Comparison of ENCODE assay signal across 9 cellular contexts in genomic region chr17:78828470-78829185, GRCh38. TPM values are rescaled to one million over a fixed set of nuclear protein-coding genes. Genes with fewer than 3 reads are reported as not detected.
DNase-seq lines count a peak whose midpoint lies in the region; ATAC-seq, FAIRE-seq and TF ChIP-seq lines count a peak whose summit lies in the region.
"Had no signal": no experiment of that assay in that cellular context is flagged by ENCODE, and none has a peak within 500 bp of the region (broad histone marks: within the 10 kb centered on the region; RNA-seq: fewer than 3 reads in every experiment).

No MANE protein-coding gene starts in this region.

- no peak overlapping the region for H3K9ac ChIP-seq in PC-3 (ENCODE audit: low read length)
- H3K9ac ChIP-seq in endothelial cell of umbilical vein (replicated peaks; ENCODE audit: extremely low read depth, insufficient read depth, low read length): no peak overlapping the region

- TF ChIP-seq CTCF in PC-3 (conservative IDR thresholded peaks at IDR 0.05; ENCODE audit: low read depth, low read length) (peak; percentile 73), endothelial cell of umbilical vein (IDR thresholded peaks at IDR 0.05; ENCODE audit: extremely low read depth in 1 of 2, insufficient read depth in 1 of 2, low read depth in 1 of 2, low read length in 2 of 2) (peak; percentile 39), upper lobe of right lung (IDR thresholded peaks at IDR 0.05) (no peak)

- no peak for DNase-seq in stimulated activated naive CD8-positive, alpha-beta T cell treated with anti-CD3 and anti-CD28 coated beads, Interleukin-15, Interleukin-2, amounts not matched to agents 100 U/mL and 50 U/mL, for 24 hours
- no peak for DNase-seq in stimulated activated naive CD8-positive, alpha-beta T cell treated with anti-CD3 and anti-CD28 coated beads, Interleukin-15, amount 100 ng/mL, for 72 hours
- DNase-seq in PC-3 (peak; percentile 53), endothelial cell of umbilical vein (ENCODE audit: low read depth, low spot score) (peak; percentile 35), upper lobe of right lung (no peak)
- no peak for DNase-seq in stimulated activated naive CD4-positive, alpha-beta T cell treated with Interleukin-2 at 50 U/mL for 16 hours (lab: John Stamatoyannopoulos, UW)

- POLR2A ChIA-PET in PC-3 (lab: Charles Lee; ENCODE audit: unreplicated experiment) (no interaction called here), endothelial cell of umbilical vein (lab: Charles Lee) (no interaction called here)

- H3K36me3 ChIP-seq in PC-3 (ENCODE audit: low read depth, low read length) (peaks cover 86% of the 10 kb centered on the region), endothelial cell of umbilical vein (ENCODE audit: control insufficient read depth in 2 of 2, extremely low read depth in 1 of 2, insufficient read depth in 2 of 2, low read length in 2 of 2) (peaks cover 21 to 36% of the 10 kb centered on the region in 2 experiments), upper lobe of right lung (peaks cover 100% of the 10 kb centered on the region)

- ATAC-seq in stimulated activated naive CD8-positive, alpha-beta T cell treated with anti-CD3 and anti-CD28 coated beads, Interleukin-15, Interleukin-2, amounts not matched to agents 100 U/mL and 50 U/mL, for 24 hours: peak; percentile 51
- no peak for ATAC-seq in stimulated activated naive CD8-positive, alpha-beta T cell treated with anti-CD3 and anti-CD28 coated beads, Interleukin-15, amount 100 ng/mL, for 72 hours
- ATAC-seq in PC-3 (peak; percentile 91), HG03196 (IDR thresholded peaks at IDR 0.05; ENCODE audit: unreplicated experiment) (no peak), upper lobe of right lung (no peak), HG02763 (IDR thresholded peaks at IDR 0.05; ENCODE audit: unreplicated experiment) (no peak)

- intact Hi-C loops in PC-3 (cut with micrococcal nuclease) (no loop called here), endothelial cell of umbilical vein (cut with micrococcal nuclease) (no loop called here), upper lobe of right lung (cut with DNase I) (no loop called here)

- no peak overlapping the region for H3K27ac Mint-ChIP-seq in stimulated activated naive CD8-positive, alpha-beta T cell treated with anti-CD3 and anti-CD28 coated beads, Interleukin-15, amount 100 ng/mL, for 72 hours

- H4K20me1 ChIP-seq in PC-3 (ENCODE audit: low read length) (peaks cover 24% of the 10 kb centered on the region), endothelial cell of umbilical vein (replicated peaks; ENCODE audit: control insufficient read depth, extremely low read depth, insufficient read depth, low read length) (no peaks in the 10 kb centered on the region)

- H2AFZ ChIP-seq in PC-3 (ENCODE audit: low read length) (no peak overlapping the region), endothelial cell of umbilical vein (ENCODE audit: low read depth, low read length) (no peak overlapping the region)

- CTCF ChIA-PET in PC-3 (lab: Charles Lee) (no interaction called here), endothelial cell of umbilical vein (lab: Charles Lee) (interaction anchor here (1.1 to 1.6 kb wide), 3 partner anchors 10 to 332 kb away, joined by 4 to 5 read pairs (median 5); no protein-coding TSS in a partner anchor)

- H3K79me2 ChIP-seq in PC-3 (ENCODE audit: low read length) (peaks cover 45% of the 10 kb centered on the region), endothelial cell of umbilical vein (ENCODE audit: control insufficient read depth, insufficient read depth, low read length) (peaks cover 11% of the 10 kb centered on the region)

- TF ChIP-seq POLR2A in endothelial cell of umbilical vein (IDR thresholded peaks at IDR 0.05; ENCODE audit: low read depth, low read length): no peak

- BruUV-seq in PC-3 (replicated peaks; lab: Mats Ljungman, UMichigan) (no TSS peak), endothelial cell of umbilical vein (replicated peaks; lab: Mats Ljungman, UMichigan) (no TSS peak)

- no peaks in the 10 kb centered on the region for H3K9me2 ChIP-seq in PC-3 (replicated peaks; ENCODE audit: low read length)

- H3K9me3 Mint-ChIP-seq in stimulated activated naive CD8-positive, alpha-beta T cell treated with anti-CD3 and anti-CD28 coated beads, Interleukin-15, amount 100 ng/mL, for 72 hours: no peaks in the 10 kb centered on the region

- no peaks in the 10 kb centered on the region for H3F3A ChIP-seq in PC-3 (ENCODE audit: low read length, unreplicated experiment)

- H3K4me2 ChIP-seq in PC-3 (ENCODE audit: low read length) (no peak overlapping the region), endothelial cell of umbilical vein (ENCODE audit: insufficient read depth, low read length) (no peak overlapping the region)

- dilution Hi-C loops in endothelial cell of umbilical vein (cut with MboI; ENCODE audit: extremely low pct_ligation_motif_present, low sequenced_read_pairs): no loop called here

- H3K4me3 ChIP-seq in PC-3 (ENCODE audit: low read length) (no peak overlapping the region), endothelial cell of umbilical vein (replicated peaks in 1 of 3; ENCODE audit: insufficient read depth in 1 of 3, low read depth in 1 of 3, low read length in 3 of 3) (no peak overlapping the region), upper lobe of right lung (no peak overlapping the region)

- H3K9me3 ChIP-seq in PC-3 (ENCODE audit: low read length) (no peaks in the 10 kb centered on the region), endothelial cell of umbilical vein (replicated peaks; ENCODE audit: control insufficient read depth, insufficient read depth, low read length) (no peaks in the 10 kb centered on the region), upper lobe of right lung (no peaks in the 10 kb centered on the region)
- H3K9me3 ChIP-seq: neutrophil had no signal

- no peaks in the 10 kb centered on the region for H3K27me3 ChIP-seq in PC-3 (ENCODE audit: low read length)
- H3K27me3 ChIP-seq in endothelial cell of umbilical vein (ENCODE audit: control insufficient read depth in 2 of 2, insufficient read depth in 2 of 2, low read length in 2 of 2): no peaks in the 10 kb centered on the region
- no peaks in the 10 kb centered on the region for H3K27me3 ChIP-seq in upper lobe of right lung
- H3K27me3 ChIP-seq: neutrophil had no signal

- H3K4me1 ChIP-seq in PC-3 (ENCODE audit: insufficient read depth, low read length) (no peaks in the 10 kb centered on the region), endothelial cell of umbilical vein (ENCODE audit: control insufficient read depth, extremely low read depth, insufficient read depth, low read length) (peaks cover 4% of the 10 kb centered on the region), upper lobe of right lung (no peaks in the 10 kb centered on the region)

- H3K9me1 ChIP-seq in endothelial cell of umbilical vein (replicated peaks; ENCODE audit: control insufficient read depth, extremely low read depth, insufficient read depth, low read length): no peaks in the 10 kb centered on the region

- H3K27ac ChIP-seq in PC-3 (ENCODE audit: low read length): no peak overlapping the region
- no peak overlapping the region for H3K27ac ChIP-seq in endothelial cell of umbilical vein (ENCODE audit: insufficient read depth, low read depth, low read length)
- no peak overlapping the region for H3K27ac ChIP-seq in upper lobe of right lung

- H3K4me3 Mint-ChIP-seq in stimulated activated naive CD8-positive, alpha-beta T cell treated with anti-CD3 and anti-CD28 coated beads, Interleukin-15, amount 100 ng/mL, for 72 hours: no peak overlapping the region

- FAIRE-seq in endothelial cell of umbilical vein (lab: Jason Lieb, UNC): peak; percentile 62

- H3K4me1 Mint-ChIP-seq in stimulated activated naive CD8-positive, alpha-beta T cell treated with anti-CD3 and anti-CD28 coated beads, Interleukin-15, amount 100 ng/mL, for 72 hours: peaks cover 27% of the 10 kb centered on the region

- no peaks in the 10 kb centered on the region for H3K27me3 Mint-ChIP-seq in stimulated activated naive CD8-positive, alpha-beta T cell treated with anti-CD3 and anti-CD28 coated beads, Interleukin-15, amount 100 ng/mL, for 72 hours

TF ChIP-seq in endothelial cell of umbilical vein, 7 proteins besides CTCF, POLR2A, EP300 and RAD21:
- TF ChIP-seq MAX (IDR thresholded peaks at IDR 0.05; ENCODE audit: insufficient read depth, insufficient read length) (no peak), EZH2 (IDR thresholded peaks at IDR 0.05; ENCODE audit: borderline replicate concordance, low read depth, low read length, severe bottlenecking) (no peak), POLR2AphosphoS5 (IDR thresholded peaks at IDR 0.05; ENCODE audit: insufficient read depth, low read depth, low read length) (no peak), GATA2 (IDR thresholded peaks at IDR 0.05; ENCODE audit: insufficient read depth, insufficient read length, low read depth, low read length) (no peak), JUN (IDR thresholded peaks at IDR 0.05; ENCODE audit: borderline replicate concordance, insufficient read depth, insufficient read length, low read depth) (no peak), FOS (IDR thresholded peaks at IDR 0.05; ENCODE audit: borderline replicate concordance, insufficient read depth, low read length) (no peak), MYC (IDR thresholded peaks at IDR 0.05; ENCODE audit: low read depth, low read length) (no peak)

RNA-seq across cellular contexts. Expression of gene USP36, which starts 12.0 kb away (rescaled TPM):
- 37.5 and 41.8 TPM in 2 replicates for total RNA-seq in PC-3 (2014; rRNA removed)
- total RNA-seq in endothelial cell of umbilical vein: 46.6 and 49.8 TPM in 2 replicates
- polyA plus RNA-seq in endothelial cell of umbilical vein: 20.6 and 29.8 TPM in 2 replicates
- 16.2 TPM in 2 replicates for polyA plus RNA-seq in endothelial cell of umbilical vein (2011; cell fraction: cytosol; rRNA removed)
- polyA plus RNA-seq in endothelial cell of umbilical vein (2011; cell fraction: nucleus; rRNA removed): 99.4 and 100 TPM in 2 replicates
- 37.7 and 49.1 TPM in 2 replicates for polyA plus RNA-seq in endothelial cell of umbilical vein (2012)
- polyA minus RNA-seq in endothelial cell of umbilical vein: 35.2 and 39.6 TPM in 2 replicates
- 23.9 TPM for polyA minus RNA-seq in endothelial cell of umbilical vein (2011; cell fraction: cytosol; rRNA and poly(A)+ RNA removed)
- 41.5 and 45.4 TPM in 2 replicates for polyA minus RNA-seq in endothelial cell of umbilical vein (2011; cell fraction: nucleus; rRNA and poly(A)+ RNA removed)
- 69.6 TPM for total RNA-seq in upper lobe of right lung

RNA-seq across cellular contexts. Expression of gene CYTH1, which starts 46.6 kb away (rescaled TPM):
- total RNA-seq in PC-3 (2014; rRNA removed) (29.7 and 37.7 TPM in 2 replicates), endothelial cell of umbilical vein (49.9 and 54.2 TPM in 2 replicates), upper lobe of right lung (103 TPM)
- 34.5 and 35.9 TPM in 2 replicates for polyA plus RNA-seq in endothelial cell of umbilical vein
- 25.4 and 26.5 TPM in 2 replicates for polyA plus RNA-seq in endothelial cell of umbilical vein (2011; cell fraction: cytosol; rRNA removed)
- polyA plus RNA-seq in endothelial cell of umbilical vein (2011; cell fraction: nucleus; rRNA removed): 185 and 215 TPM in 2 replicates
- polyA plus RNA-seq in endothelial cell of umbilical vein (2012): 37.3 and 37.4 TPM in 2 replicates
- 57.1 and 60.9 TPM in 2 replicates for polyA minus RNA-seq in endothelial cell of umbilical vein
- polyA minus RNA-seq in endothelial cell of umbilical vein (2011; cell fraction: cytosol; rRNA and poly(A)+ RNA removed): 3.9 TPM
- polyA minus RNA-seq in endothelial cell of umbilical vein (2011; cell fraction: nucleus; rRNA and poly(A)+ RNA removed): 50.5 and 74.1 TPM in 2 replicates

Comparison
In these comparisons a context has a peak if more than half of its experiments do, and no peak if none do; other contexts are left out.
1. ATAC-seq: peak in stimulated activated naive CD8-positive, alpha-beta T cell treated with anti-CD3 and anti-CD28 coated beads, Interleukin-15, Interleukin-2, amounts not matched to agents 100 U/mL and 50 U/mL, for 24 hours (single experiment) and PC-3 (single experiment); none in stimulated activated naive CD8-positive, alpha-beta T cell treated with anti-CD3 and anti-CD28 coated beads, Interleukin-15, amount 100 ng/mL, for 72 hours (single experiment), HG03196 (single experiment), upper lobe of right lung (single experiment) and HG02763 (single experiment).
2. DNase-seq: peak in PC-3 (single experiment) and endothelial cell of umbilical vein (single experiment); none in stimulated activated naive CD8-positive, alpha-beta T cell treated with anti-CD3 and anti-CD28 coated beads, Interleukin-15, Interleukin-2, amounts not matched to agents 100 U/mL and 50 U/mL, for 24 hours (single experiment), stimulated activated naive CD8-positive, alpha-beta T cell treated with anti-CD3 and anti-CD28 coated beads, Interleukin-15, amount 100 ng/mL, for 72 hours (0 of 2), stimulated activated naive CD4-positive, alpha-beta T cell treated with Interleukin-2 at 50 U/mL for 16 hours (single experiment) and upper lobe of right lung (single experiment).